In genomic region chr2:86079981-86080911, GRCh38 we compare ENCODE assay signal across 8 cellular contexts. TPM values are rescaled to one million over a fixed set of nuclear protein-coding genes. Genes with fewer than 3 reads are reported as not detected.
A peak's percentile ranks its signal among the peaks of the same experiment; 100 is the strongest.
DNase-seq lines count a peak whose midpoint lies in the region; ATAC-seq, FAIRE-seq and TF ChIP-seq lines count a peak whose summit lies in the region.

No MANE protein-coding gene starts in this region.

- no peaks in the 10 kb centered on the region for H4K20me1 ChIP-seq in GM12878 (ENCODE audit: control insufficient read depth, insufficient read depth)

- no peak overlapping the region for H3K9ac ChIP-seq in GM12878 (ENCODE audit: control insufficient read depth, insufficient read depth, low read length)

- POLR2A ChIA-PET in GM12878 (lab: Charles Lee): interaction anchor here (0.6 to 2.3 kb wide), 12 partner anchors 26 to 680 kb away, joined by 3 to 11 read pairs (median 4); partner anchors contain the start of genes IMMT, PTCD3 and ST3GAL5

- intact Hi-C loops in GM12878 (cut with micrococcal nuclease; ENCODE audit: unreplicated experiment): loop anchor here (1.0 to 2.0 kb wide), 3 partner anchors 191 to 351 kb away; partner anchors contain the start of gene ST3GAL5

- peak; percentile 80 to 90 (median 82) for TF ChIP-seq CTCF in GM12878 (IDR thresholded peaks at IDR 0.05 in 2 of 3, conservative IDR thresholded peaks at IDR 0.05 in 1 of 3; ENCODE audit: control insufficient read depth in 2 of 3, extremely low read depth in 1 of 3, insufficient read depth in 1 of 3, low read depth in 3 of 3, low read length in 3 of 3)

- ATAC-seq in HG02678 (IDR thresholded peaks at IDR 0.05; ENCODE audit: unreplicated experiment): peak; percentile 86
- peak; percentile 95 for ATAC-seq in GM12878

- H3K79me2 ChIP-seq in GM12878 (ENCODE audit: control insufficient read depth, insufficient read depth, low read length): no peaks in the 10 kb centered on the region

- DNase-seq in NCI-H524 (lab: John Stamatoyannopoulos, UW) (peak; percentile 8 to 58), NCI-H524 treated with DMSO at 0.1 percent for 48 hours (lab: John Stamatoyannopoulos, UW) (no peak), NCI-H1105 (lab: John Stamatoyannopoulos, UW) (peak; percentile 25), UCSD-AML1 (lab: John Stamatoyannopoulos, UW; ENCODE audit: unreplicated experiment) (peak; percentile 74), GM12878 (ENCODE audit: low read depth, low spot score) (peak; percentile 45), iPS-NIHi11 (ENCODE audit: low spot score) (peak; percentile 71)
- DNase-seq in stimulated activated CD4-positive, alpha-beta T cell treated with anti-CD3 and anti-CD28 coated beads, Interleukin-15, amount 100 ng/mL, for 1 hour (ENCODE audit: low read depth in 1 of 2, low spot score in 1 of 2): peak; percentile 57 to 64

- TF ChIP-seq RAD21 in GM12878 (IDR thresholded peaks at IDR 0.05; ENCODE audit: insufficient read depth, low read depth, low read length): peak; percentile 83

- H3K4me1 ChIP-seq in GM12878 (ENCODE audit: control insufficient read depth, insufficient read depth, low read length): peaks cover 14% of the 10 kb centered on the region

- H2AFZ ChIP-seq in GM12878 (ENCODE audit: control insufficient read depth, low read depth, low read length): peak overlapping the region; percentile 46; the same call in 1 of the 2 replicates

- H3K27ac ChIP-seq in GM12878 (ENCODE audit: control insufficient read depth, insufficient read depth): peak overlapping the region; percentile 26; the same call in 1 of the 2 replicates

- peaks cover 17 to 22% of the 10 kb centered on the region in 2 experiments for H3K36me3 ChIP-seq in GM12878 (ENCODE audit: control insufficient read depth in 2 of 2, insufficient read depth in 2 of 2, low read length in 1 of 2)

- FAIRE-seq in GM12878 (lab: Jason Lieb, UNC): peak; percentile 47

- H3K27me3 ChIP-seq in GM12878 (replicated peaks in 1 of 2; ENCODE audit: control insufficient read depth in 2 of 2, insufficient read depth in 2 of 2, low read length in 1 of 2): no peaks in the 10 kb centered on the region

- BruUV-seq in GM12878 (replicated peaks; lab: Mats Ljungman, UMichigan): no TSS peak

- no peaks in the 10 kb centered on the region; the same call in 2 of the 3 replicates for H3K9me3 ChIP-seq in GM12878 (replicated peaks; ENCODE audit: control insufficient read depth, insufficient read depth, low read length)

- RAD21 ChIA-PET in GM12878 (lab: Charles Lee; ENCODE audit: unreplicated experiment): interaction anchor here (0.6 to 5.2 kb wide), 43 partner anchors 9 to 443 kb away, joined by 3 to 214 read pairs (median 4); partner anchors contain the start of genes POLR1A, PTCD3 and ST3GAL5

- 14% methylated on average over 14 of the region's 14 CpGs for WGBS in GM12878 (ENCODE audit: insufficient coverage, insufficient replicate concordance, low lambda C conversion rate, missing lambda C conversion rate)

- CTCF ChIA-PET in GM12878 (lab: Yijun Ruan, JAX): interaction anchor here (0.6 to 12.2 kb wide), 60 partner anchors 9 to 756 kb away, joined by 3 to 458 read pairs (median 4); partner anchors contain the start of genes POLR1A, PTCD3 and ST3GAL5

- no peak for TF ChIP-seq POLR2A in GM12878 (IDR thresholded peaks at IDR 0.05; ENCODE audit: low read depth, low read length)

- SMC1A ChIA-PET in GM12878 (lab: Charles Lee; ENCODE audit: uncharacterized antibody, unreplicated experiment): interaction anchor here (0.6 to 9.1 kb wide), 45 partner anchors 9 to 783 kb away, joined by 3 to 286 read pairs (median 4); partner anchors contain the start of genes POLR1A, PTCD3 and ST3GAL5

- no peak overlapping the region for H3K4me2 ChIP-seq in GM12878 (ENCODE audit: control insufficient read depth, insufficient read depth)

- in situ Hi-C loops in GM12878 (cut with MboI): loop anchor here (5.0 to 10.0 kb wide), 3 partner anchors 47 to 345 kb away; no protein-coding TSS in a partner anchor

- no peak overlapping the region for H3K4me3 ChIP-seq in GM12878

- no peak for TF ChIP-seq EP300 in GM12878 (IDR thresholded peaks at IDR 0.05; ENCODE audit: borderline replicate concordance in 1 of 2, control insufficient read depth in 1 of 2, low read depth in 2 of 2, low read length in 2 of 2)

TF ChIP-seq in GM12878, 131 proteins besides CTCF, POLR2A, EP300 and RAD21 (continues in another document):
- TF ChIP-seq HSF1 (IDR thresholded peaks at IDR 0.05; ENCODE audit: low read depth, low read length): no peak
- TF ChIP-seq YY1 (IDR thresholded peaks at IDR 0.05; ENCODE audit: low read depth, low read length): peak; percentile 42; the same call in 1 of the 2 replicates
- no peak for TF ChIP-seq ATF2 (IDR thresholded peaks at IDR 0.05; ENCODE audit: low read length)
- TF ChIP-seq MEF2B (IDR thresholded peaks at IDR 0.05; ENCODE audit: partially characterized antibody, poor library complexity, severe bottlenecking): peak; percentile 47
- peak; percentile 79 for TF ChIP-seq MLLT1 (IDR thresholded peaks at IDR 0.05)
- TF ChIP-seq CBX3 (IDR thresholded peaks at IDR 0.05; ENCODE audit: borderline replicate concordance, low read depth): no peak

RNA-seq across cellular contexts. Expression of gene POLR1A, which starts 25.4 kb away (rescaled TPM):
- 76.7 and 82.3 TPM in 2 replicates for total RNA-seq in GM12878 (2013; cell fraction: nucleolus; rRNA removed)
- total RNA-seq in GM12878 (2014; rRNA removed): 17.9 and 20.0 TPM in 2 replicates
- total RNA-seq in GM12878 (2014; rRNA removed; fragmentation: Illumina TruSeq; extraction: Trizol): 13.8 and 14.0 TPM in 2 replicates
- 51.6 and 53.9 TPM in 2 replicates for total RNA-seq in GM12878 (2021)
- polyA plus RNA-seq in GM12878 (2011; ENCODE audit: low read depth): 5.1 TPM
- 7.5 and 13.9 TPM in 2 replicates for polyA plus RNA-seq in GM12878 (2011; rRNA removed)
- polyA plus RNA-seq in GM12878 (2011; cell fraction: cytosol; rRNA removed): 10.3 and 10.4 TPM in 2 replicates
- 14.5 and 23.8 TPM in 2 replicates for polyA plus RNA-seq in GM12878 (2011; cell fraction: nucleus; rRNA removed)
- 9.0 and 13.2 TPM in 2 replicates for polyA plus RNA-seq in GM12878 (2012)
- polyA plus RNA-seq in GM12878 (2014; fragmentation: Illumina TruSeq; extraction: Trizol): 24.2 and 29.8 TPM in 2 replicates
- 1 to 10 TPM; 2.1 to 6.1 TPM for polyA plus RNA-seq in GM12878 (2014; fragmentation: Nextera tagmentation; extraction: Ambion mirVana)
- polyA plus RNA-seq in GM12878 (2014; rRNA removed): 15.5 and 17.0 TPM in 2 replicates
- polyA plus RNA-seq in GM12878 (2016; fragmentation: Nextera tagmentation; extraction: Ambion mirVana): 10 to 100 TPM; 23.2 to 24.0 TPM
- 16.8 and 27.1 TPM in 2 replicates for polyA minus RNA-seq in GM12878 (2011; rRNA and poly(A)+ RNA removed)
- 11.0 and 22.6 TPM in 2 replicates for polyA minus RNA-seq in GM12878 (2011; cell fraction: cytosol; rRNA and poly(A)+ RNA removed)
- 14.9 and 30.5 TPM in 2 replicates for polyA minus RNA-seq in GM12878 (2011; cell fraction: nucleus; rRNA and poly(A)+ RNA removed)

RNA-seq across cellular contexts. Expression of gene PTCD3, which starts 25.8 kb away (rescaled TPM):
- total RNA-seq in GM12878 (2013; cell fraction: nucleolus; rRNA removed): 499 and 539 TPM in 2 replicates
- total RNA-seq in GM12878 (2014; rRNA removed) (119 and 155 TPM in 2 replicates), GM12878 (2014; rRNA removed; fragmentation: Illumina TruSeq; extraction: Trizol) (137 and 141 TPM in 2 replicates), GM12878 (2021) (108 and 128 TPM in 2 replicates)
- 39.0 TPM for polyA plus RNA-seq in GM12878 (2011; ENCODE audit: low read depth)
- polyA plus RNA-seq in GM12878 (2011; rRNA removed) (174 and 268 TPM in 2 replicates), GM12878 (2014; fragmentation: Illumina TruSeq; extraction: Trizol) (125 and 169 TPM in 2 replicates), GM12878 (2014; fragmentation: Nextera tagmentation; extraction: Ambion mirVana) (10 to 100 TPM; 44.7 to 57.9 TPM), GM12878 (2014; rRNA removed) (90.3 and 102 TPM in 2 replicates), GM12878 (2016; fragmentation: Nextera tagmentation; extraction: Ambion mirVana) (100 to 1,000 TPM; 151 to 177 TPM)
- 46.8 and 77.8 TPM in 2 replicates for polyA plus RNA-seq in GM12878 (2011; cell fraction: cytosol; rRNA removed)
- 264 and 303 TPM in 2 replicates for polyA plus RNA-seq in GM12878 (2011; cell fraction: nucleus; rRNA removed)
- 43.0 and 69.0 TPM in 2 replicates for polyA plus RNA-seq in GM12878 (2012)
- 102 and 159 TPM in 2 replicates for polyA minus RNA-seq in GM12878 (2011; rRNA and poly(A)+ RNA removed)
- 41.3 and 57.8 TPM in 2 replicates for polyA minus RNA-seq in GM12878 (2011; cell fraction: cytosol; rRNA and poly(A)+ RNA removed)
- 278 and 616 TPM in 2 replicates for polyA minus RNA-seq in GM12878 (2011; cell fraction: nucleus; rRNA and poly(A)+ RNA removed)
